In the genomic region with DNA sequence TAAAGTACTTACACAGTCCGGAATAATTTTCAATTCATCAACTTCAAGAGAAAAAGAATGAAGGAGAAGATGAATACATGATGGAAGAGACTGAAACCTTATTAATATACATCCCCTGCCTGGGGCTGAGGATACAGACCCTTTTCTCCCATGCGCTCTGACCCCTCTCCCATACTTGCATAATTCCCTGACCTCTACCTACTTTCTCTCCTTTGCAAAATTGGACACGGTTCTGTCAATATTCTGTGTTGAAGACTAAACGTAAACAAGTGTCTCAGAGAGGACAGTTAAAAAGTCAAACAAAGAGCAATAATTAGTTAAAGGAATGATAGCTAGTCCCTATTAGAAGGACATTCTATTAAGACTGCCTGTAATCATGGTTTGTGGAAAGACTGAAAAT, we compare ENCODE assay signal across 1 cellular context.
TF ChIP-seq lines count a peak whose summit lies in the region.

No MANE protein-coding gene starts in this region.

TF ChIP-seq in HepG2, 621 proteins besides CTCF, POLR2A, EP300 and RAD21 (continued from another document and continues in another):
- TF ChIP-seq, protein P1, sequence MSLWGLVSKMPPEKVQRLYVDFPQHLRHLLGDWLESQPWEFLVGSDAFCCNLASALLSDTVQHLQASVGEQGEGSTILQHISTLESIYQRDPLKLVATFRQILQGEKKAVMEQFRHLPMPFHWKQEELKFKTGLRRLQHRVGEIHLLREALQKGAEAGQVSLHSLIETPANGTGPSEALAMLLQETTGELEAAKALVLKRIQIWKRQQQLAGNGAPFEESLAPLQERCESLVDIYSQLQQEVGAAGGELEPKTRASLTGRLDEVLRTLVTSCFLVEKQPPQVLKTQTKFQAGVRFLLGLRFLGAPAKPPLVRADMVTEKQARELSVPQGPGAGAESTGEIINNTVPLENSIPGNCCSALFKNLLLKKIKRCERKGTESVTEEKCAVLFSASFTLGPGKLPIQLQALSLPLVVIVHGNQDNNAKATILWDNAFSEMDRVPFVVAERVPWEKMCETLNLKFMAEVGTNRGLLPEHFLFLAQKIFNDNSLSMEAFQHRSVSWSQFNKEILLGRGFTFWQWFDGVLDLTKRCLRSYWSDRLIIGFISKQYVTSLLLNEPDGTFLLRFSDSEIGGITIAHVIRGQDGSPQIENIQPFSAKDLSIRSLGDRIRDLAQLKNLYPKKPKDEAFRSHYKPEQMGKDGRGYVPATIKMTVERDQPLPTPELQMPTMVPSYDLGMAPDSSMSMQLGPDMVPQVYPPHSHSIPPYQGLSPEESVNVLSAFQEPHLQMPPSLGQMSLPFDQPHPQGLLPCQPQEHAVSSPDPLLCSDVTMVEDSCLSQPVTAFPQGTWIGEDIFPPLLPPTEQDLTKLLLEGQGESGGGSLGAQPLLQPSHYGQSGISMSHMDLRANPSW (CRISPR knock-in tag; IDR thresholded peaks at IDR 0.05; ENCODE audit: borderline replicate concordance), result no peak
- TF ChIP-seq, protein P2, sequence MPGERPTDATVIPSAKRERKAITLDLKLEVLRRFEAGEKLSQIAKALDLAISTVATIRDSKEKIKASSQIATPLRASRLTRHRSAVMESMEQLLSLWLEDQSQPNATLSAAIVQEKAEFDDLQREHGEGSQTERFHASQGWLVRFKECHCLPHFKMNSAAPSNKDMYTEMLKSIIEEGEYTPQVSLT (CRISPR knock-in tag; IDR thresholded peaks at IDR 0.05; ENCODE audit: borderline replicate concordance, low read depth), result no peak
- TF ChIP-seq, protein P3, sequence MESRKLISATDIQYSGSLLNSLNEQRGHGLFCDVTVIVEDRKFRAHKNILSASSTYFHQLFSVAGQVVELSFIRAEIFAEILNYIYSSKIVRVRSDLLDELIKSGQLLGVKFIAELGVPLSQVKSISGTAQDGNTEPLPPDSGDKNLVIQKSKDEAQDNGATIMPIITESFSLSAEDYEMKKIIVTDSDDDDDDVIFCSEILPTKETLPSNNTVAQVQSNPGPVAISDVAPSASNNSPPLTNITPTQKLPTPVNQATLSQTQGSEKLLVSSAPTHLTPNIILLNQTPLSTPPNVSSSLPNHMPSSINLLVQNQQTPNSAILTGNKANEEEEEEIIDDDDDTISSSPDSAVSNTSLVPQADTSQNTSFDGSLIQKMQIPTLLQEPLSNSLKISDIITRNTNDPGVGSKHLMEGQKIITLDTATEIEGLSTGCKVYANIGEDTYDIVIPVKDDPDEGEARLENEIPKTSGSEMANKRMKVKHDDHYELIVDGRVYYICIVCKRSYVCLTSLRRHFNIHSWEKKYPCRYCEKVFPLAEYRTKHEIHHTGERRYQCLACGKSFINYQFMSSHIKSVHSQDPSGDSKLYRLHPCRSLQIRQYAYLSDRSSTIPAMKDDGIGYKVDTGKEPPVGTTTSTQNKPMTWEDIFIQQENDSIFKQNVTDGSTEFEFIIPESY (CRISPR knock-in tag; IDR thresholded peaks at IDR 0.05), result peak; percentile 51; the same call in 1 of the 2 replicates
- TF ChIP-seq FOXC1 (CRISPR knock-in tag; IDR thresholded peaks at IDR 0.05; ENCODE audit: borderline replicate concordance), result no peak
- TF ChIP-seq, protein P4, sequence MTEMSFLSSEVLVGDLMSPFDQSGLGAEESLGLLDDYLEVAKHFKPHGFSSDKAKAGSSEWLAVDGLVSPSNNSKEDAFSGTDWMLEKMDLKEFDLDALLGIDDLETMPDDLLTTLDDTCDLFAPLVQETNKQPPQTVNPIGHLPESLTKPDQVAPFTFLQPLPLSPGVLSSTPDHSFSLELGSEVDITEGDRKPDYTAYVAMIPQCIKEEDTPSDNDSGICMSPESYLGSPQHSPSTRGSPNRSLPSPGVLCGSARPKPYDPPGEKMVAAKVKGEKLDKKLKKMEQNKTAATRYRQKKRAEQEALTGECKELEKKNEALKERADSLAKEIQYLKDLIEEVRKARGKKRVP (CRISPR knock-in tag; IDR thresholded peaks at IDR 0.05), result peak in 1 of 2 experiments; percentile 23; a peak in 1 of 4 replicates
- TF ChIP-seq CEBPG (CRISPR knock-in tag; IDR thresholded peaks at IDR 0.05), result peak; percentile 74
- 0 out of 2 replicates have a peak, but pooled peaks have one; percentile 31 for TF ChIP-seq ZSCAN9 (CRISPR knock-in tag; IDR thresholded peaks at IDR 0.05; ENCODE audit: borderline replicate concordance)
- TF ChIP-seq, protein P5, sequence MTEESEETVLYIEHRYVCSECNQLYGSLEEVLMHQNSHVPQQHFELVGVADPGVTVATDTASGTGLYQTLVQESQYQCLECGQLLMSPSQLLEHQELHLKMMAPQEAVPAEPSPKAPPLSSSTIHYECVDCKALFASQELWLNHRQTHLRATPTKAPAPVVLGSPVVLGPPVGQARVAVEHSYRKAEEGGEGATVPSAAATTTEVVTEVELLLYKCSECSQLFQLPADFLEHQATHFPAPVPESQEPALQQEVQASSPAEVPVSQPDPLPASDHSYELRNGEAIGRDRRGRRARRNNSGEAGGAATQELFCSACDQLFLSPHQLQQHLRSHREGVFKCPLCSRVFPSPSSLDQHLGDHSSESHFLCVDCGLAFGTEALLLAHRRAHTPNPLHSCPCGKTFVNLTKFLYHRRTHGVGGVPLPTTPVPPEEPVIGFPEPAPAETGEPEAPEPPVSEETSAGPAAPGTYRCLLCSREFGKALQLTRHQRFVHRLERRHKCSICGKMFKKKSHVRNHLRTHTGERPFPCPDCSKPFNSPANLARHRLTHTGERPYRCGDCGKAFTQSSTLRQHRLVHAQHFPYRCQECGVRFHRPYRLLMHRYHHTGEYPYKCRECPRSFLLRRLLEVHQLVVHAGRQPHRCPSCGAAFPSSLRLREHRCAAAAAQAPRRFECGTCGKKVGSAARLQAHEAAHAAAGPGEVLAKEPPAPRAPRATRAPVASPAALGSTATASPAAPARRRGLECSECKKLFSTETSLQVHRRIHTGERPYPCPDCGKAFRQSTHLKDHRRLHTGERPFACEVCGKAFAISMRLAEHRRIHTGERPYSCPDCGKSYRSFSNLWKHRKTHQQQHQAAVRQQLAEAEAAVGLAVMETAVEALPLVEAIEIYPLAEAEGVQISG (CRISPR knock-in tag; IDR thresholded peaks at IDR 0.05), result no peak
- TF ChIP-seq SOX13 (IDR thresholded peaks at IDR 0.05), result no peak
- TF ChIP-seq SOX13 (CRISPR knock-in tag; conservative IDR thresholded peaks at IDR 0.05 in 1 of 2, IDR thresholded peaks at IDR 0.05 in 1 of 2), result peak in 1 of 2 experiments; percentile 60; a peak in 2 of 4 replicates
- TF ChIP-seq SOX5 (CRISPR knock-in tag; IDR thresholded peaks at IDR 0.05; ENCODE audit: borderline replicate concordance), result peak; percentile 65; the same call in 1 of the 2 replicates
- TF ChIP-seq FOXA3 (CRISPR knock-in tag; IDR thresholded peaks at IDR 0.05), result peak; percentile 81
- TF ChIP-seq, protein P6, sequence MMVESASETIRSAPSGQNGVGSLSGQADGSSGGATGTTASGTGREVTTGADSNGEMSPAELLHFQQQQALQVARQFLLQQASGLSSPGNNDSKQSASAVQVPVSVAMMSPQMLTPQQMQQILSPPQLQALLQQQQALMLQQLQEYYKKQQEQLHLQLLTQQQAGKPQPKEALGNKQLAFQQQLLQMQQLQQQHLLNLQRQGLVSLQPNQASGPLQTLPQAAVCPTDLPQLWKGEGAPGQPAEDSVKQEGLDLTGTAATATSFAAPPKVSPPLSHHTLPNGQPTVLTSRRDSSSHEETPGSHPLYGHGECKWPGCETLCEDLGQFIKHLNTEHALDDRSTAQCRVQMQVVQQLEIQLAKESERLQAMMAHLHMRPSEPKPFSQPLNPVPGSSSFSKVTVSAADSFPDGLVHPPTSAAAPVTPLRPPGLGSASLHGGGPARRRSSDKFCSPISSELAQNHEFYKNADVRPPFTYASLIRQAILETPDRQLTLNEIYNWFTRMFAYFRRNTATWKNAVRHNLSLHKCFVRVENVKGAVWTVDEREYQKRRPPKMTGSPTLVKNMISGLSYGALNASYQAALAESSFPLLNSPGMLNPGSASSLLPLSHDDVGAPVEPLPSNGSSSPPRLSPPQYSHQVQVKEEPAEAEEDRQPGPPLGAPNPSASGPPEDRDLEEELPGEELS (CRISPR knock-in tag; IDR thresholded peaks at IDR 0.05), result peak; percentile 61
- TF ChIP-seq, protein P7, sequence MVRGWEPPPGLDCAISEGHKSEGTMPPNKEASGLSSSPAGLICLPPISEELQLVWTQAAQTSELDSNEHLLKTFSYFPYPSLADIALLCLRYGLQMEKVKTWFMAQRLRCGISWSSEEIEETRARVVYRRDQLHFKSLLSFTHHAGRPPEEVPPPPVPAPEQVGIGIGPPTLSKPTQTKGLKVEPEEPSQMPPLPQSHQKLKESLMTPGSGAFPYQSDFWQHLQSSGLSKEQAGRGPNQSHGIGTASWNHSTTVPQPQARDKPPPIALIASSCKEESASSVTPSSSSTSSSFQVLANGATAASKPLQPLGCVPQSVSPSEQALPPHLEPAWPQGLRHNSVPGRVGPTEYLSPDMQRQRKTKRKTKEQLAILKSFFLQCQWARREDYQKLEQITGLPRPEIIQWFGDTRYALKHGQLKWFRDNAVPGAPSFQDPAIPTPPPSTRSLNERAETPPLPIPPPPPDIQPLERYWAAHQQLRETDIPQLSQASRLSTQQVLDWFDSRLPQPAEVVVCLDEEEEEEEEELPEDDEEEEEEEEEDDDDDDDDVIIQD (CRISPR knock-in tag; IDR thresholded peaks at IDR 0.05; ENCODE audit: low read depth), result peak; percentile 67; the same call in 1 of the 2 replicates
- peak; percentile 79 for TF ChIP-seq RARA (CRISPR knock-in tag; IDR thresholded peaks at IDR 0.05)
- TF ChIP-seq SALL1 (CRISPR knock-in tag; IDR thresholded peaks at IDR 0.05), result peak; percentile 28; the same call in 1 of the 2 replicates
- TF ChIP-seq NRL (CRISPR knock-in tag; IDR thresholded peaks at IDR 0.05; ENCODE audit: borderline replicate concordance), result no peak
- peak; percentile 24; the same call in 1 of the 2 replicates for TF ChIP-seq HDAC2 (CRISPR knock-in tag; IDR thresholded peaks at IDR 0.05)
- no peak for TF ChIP-seq ZFP1 (CRISPR knock-in tag; IDR thresholded peaks at IDR 0.05)
- peak; percentile 71; the same call in 1 of the 2 replicates for TF ChIP-seq NR2F2 (IDR thresholded peaks at IDR 0.05; ENCODE audit: borderline replicate concordance, low read depth)
- 0 out of 2 replicates have a peak, but pooled peaks have one; percentile 5 for TF ChIP-seq CEBPB (IDR thresholded peaks at IDR 0.05; ENCODE audit: borderline replicate concordance, low read depth, low read length)
- TF ChIP-seq DPF2 (CRISPR knock-in tag; IDR thresholded peaks at IDR 0.05; ENCODE audit: borderline replicate concordance, low read depth), result 0 out of 2 replicates have a peak, but pooled peaks have one; percentile 21
- TF ChIP-seq ZNF761 (CRISPR knock-in tag; conservative IDR thresholded peaks at IDR 0.05), result no peak
- TF ChIP-seq SAP130 (CRISPR knock-in tag; IDR thresholded peaks at IDR 0.05; ENCODE audit: low read depth), result peak; percentile 74
- TF ChIP-seq ARNTL (CRISPR knock-in tag; IDR thresholded peaks at IDR 0.05), result no peak
- TF ChIP-seq, protein P8, sequence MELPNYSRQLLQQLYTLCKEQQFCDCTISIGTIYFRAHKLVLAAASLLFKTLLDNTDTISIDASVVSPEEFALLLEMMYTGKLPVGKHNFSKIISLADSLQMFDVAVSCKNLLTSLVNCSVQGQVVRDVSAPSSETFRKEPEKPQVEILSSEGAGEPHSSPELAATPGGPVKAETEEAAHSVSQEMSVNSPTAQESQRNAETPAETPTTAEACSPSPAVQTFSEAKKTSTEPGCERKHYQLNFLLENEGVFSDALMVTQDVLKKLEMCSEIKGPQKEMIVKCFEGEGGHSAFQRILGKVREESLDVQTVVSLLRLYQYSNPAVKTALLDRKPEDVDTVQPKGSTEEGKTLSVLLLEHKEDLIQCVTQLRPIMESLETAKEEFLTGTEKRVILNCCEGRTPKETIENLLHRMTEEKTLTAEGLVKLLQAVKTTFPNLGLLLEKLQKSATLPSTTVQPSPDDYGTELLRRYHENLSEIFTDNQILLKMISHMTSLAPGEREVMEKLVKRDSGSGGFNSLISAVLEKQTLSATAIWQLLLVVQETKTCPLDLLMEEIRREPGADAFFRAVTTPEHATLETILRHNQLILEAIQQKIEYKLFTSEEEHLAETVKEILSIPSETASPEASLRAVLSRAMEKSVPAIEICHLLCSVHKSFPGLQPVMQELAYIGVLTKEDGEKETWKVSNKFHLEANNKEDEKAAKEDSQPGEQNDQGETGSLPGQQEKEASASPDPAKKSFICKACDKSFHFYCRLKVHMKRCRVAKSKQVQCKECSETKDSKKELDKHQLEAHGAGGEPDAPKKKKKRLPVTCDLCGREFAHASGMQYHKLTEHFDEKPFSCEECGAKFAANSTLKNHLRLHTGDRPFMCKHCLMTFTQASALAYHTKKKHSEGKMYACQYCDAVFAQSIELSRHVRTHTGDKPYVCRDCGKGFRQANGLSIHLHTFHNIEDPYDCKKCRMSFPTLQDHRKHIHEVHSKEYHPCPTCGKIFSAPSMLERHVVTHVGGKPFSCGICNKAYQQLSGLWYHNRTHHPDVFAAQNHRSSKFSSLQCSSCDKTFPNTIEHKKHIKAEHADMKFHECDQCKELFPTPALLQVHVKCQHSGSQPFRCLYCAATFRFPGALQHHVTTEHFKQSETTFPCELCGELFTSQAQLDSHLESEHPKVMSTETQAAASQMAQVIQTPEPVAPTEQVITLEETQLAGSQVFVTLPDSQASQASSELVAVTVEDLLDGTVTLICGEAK (IDR thresholded peaks at IDR 0.05), result no peak
- TF ChIP-seq, protein P8 (CRISPR knock-in tag; IDR thresholded peaks at IDR 0.05), result no peak
- TF ChIP-seq HDAC6 (IDR thresholded peaks at IDR 0.05; ENCODE audit: low read depth, low read length), result no peak
